ENCODE assay signal across 24 cellular contexts in genomic region chr1:248373761-248374160, GRCh38. TPM values are rescaled to one million over a fixed set of nuclear protein-coding genes. Genes with fewer than 3 reads are reported as not detected.
DNase-seq lines count a peak whose midpoint lies in the region; ATAC-seq, FAIRE-seq and TF ChIP-seq lines count a peak whose summit lies in the region.
"Had no signal": no experiment of that assay in that cellular context is flagged by ENCODE, and none has a peak within 500 bp of the region (broad histone marks: within the 10 kb centered on the region; RNA-seq: fewer than 3 reads in every experiment).

No MANE protein-coding gene starts in this region.

- H3K9me3 ChIP-seq in PC-3 (ENCODE audit: low read length): no peaks in the 10 kb centered on the region
- H3K9me3 ChIP-seq in T-helper 17 cell (ENCODE audit: control insufficient read depth, low read length, poor library complexity, severe bottlenecking): no peaks in the 10 kb centered on the region
- H3K9me3 ChIP-seq: Caco-2 had no signal

- no peaks in the 10 kb centered on the region for H3K4me1 ChIP-seq in PC-3 (ENCODE audit: insufficient read depth, low read length)
- H3K4me1 ChIP-seq: Caco-2 had no signal

- H3K4me2 ChIP-seq in PC-3 (ENCODE audit: low read length): no peak overlapping the region
- H3K4me2 ChIP-seq: GM23338 had no signal

- TF ChIP-seq CTCF in PC-3 (conservative IDR thresholded peaks at IDR 0.05; ENCODE audit: low read depth, low read length) (no peak), bronchial epithelial cell (IDR thresholded peaks at IDR 0.05; ENCODE audit: insufficient read depth, low read length, severe bottlenecking) (no peak)

- peaks cover 8% of the 10 kb centered on the region for H3K27me3 Mint-ChIP-seq in T-helper 17 cell
- H3K27me3 Mint-ChIP-seq: CD4-positive, alpha-beta T cell had no signal

- H3K9ac ChIP-seq in PC-3 (ENCODE audit: low read length): no peak overlapping the region

- no peak overlapping the region for H2AFZ ChIP-seq in PC-3 (ENCODE audit: low read length)
- H2AFZ ChIP-seq: GM23338 had no signal

- H3K27ac ChIP-seq in PC-3 (ENCODE audit: low read length) (no peak overlapping the region), caudate nucleus (ENCODE audit: low read depth, low read length) (no peak overlapping the region)
- H3K27ac ChIP-seq: C4-2B had no signal

- H3K79me2 ChIP-seq in PC-3 (ENCODE audit: low read length): no peaks in the 10 kb centered on the region

- ATAC-seq in PC-3 (peak; percentile 62), T-helper 17 cell (no peak), GM18907 (IDR thresholded peaks at IDR 0.05; ENCODE audit: unreplicated experiment) (no peak), HG03139 (IDR thresholded peaks at IDR 0.05; ENCODE audit: unreplicated experiment) (no peak)
- ATAC-seq: GM23338, HCT116, K562 had no signal

- no peaks in the 10 kb centered on the region for H3K36me3 ChIP-seq in PC-3 (ENCODE audit: low read depth, low read length)
- H3K36me3 ChIP-seq in bronchial epithelial cell (ENCODE audit: control insufficient read depth, insufficient read depth, low read length): no peaks in the 10 kb centered on the region

- no TSS peak for BruUV-seq in PC-3 (replicated peaks; lab: Mats Ljungman, UMichigan)

- no peak overlapping the region for H3K4me3 Mint-ChIP-seq in T-helper 17 cell
- H3K4me3 Mint-ChIP-seq: CD4-positive, alpha-beta T cell; GM23338; HFFc6 had no signal

- POLR2A ChIA-PET in PC-3 (lab: Charles Lee; ENCODE audit: unreplicated experiment): interaction anchor here (0.6 kb wide), 1 partner anchor 350 kb away, joined by 3 read pairs; no protein-coding TSS in a partner anchor

- no peaks in the 10 kb centered on the region for H3F3A ChIP-seq in PC-3 (ENCODE audit: low read length, unreplicated experiment)

- no peak overlapping the region for H3K27ac Mint-ChIP-seq in T-helper 17 cell
- H3K27ac Mint-ChIP-seq: CD4-positive, alpha-beta T cell; GM23338; HFFc6 had no signal

- H3K4me3 ChIP-seq in PC-3 (ENCODE audit: low read length): no peak overlapping the region
- no peak overlapping the region for H3K4me3 ChIP-seq in bronchial epithelial cell (ENCODE audit: low read depth, low read length)
- H3K4me3 ChIP-seq: GM23338, K562 had no signal

- no peaks in the 10 kb centered on the region for H3K36me3 Mint-ChIP-seq in T-helper 17 cell (ENCODE audit: low read depth)

- DNase-seq in Caki2 (ENCODE audit: low read depth): peak; percentile 1
- peak; percentile 21 for DNase-seq in H4 (ENCODE audit: low spot score)
- peak; percentile 34 for DNase-seq in PC-3
- no peak for DNase-seq in bronchial epithelial cell (ENCODE audit: low read depth)
- no peak for DNase-seq in T-helper 17 cell
- no peak for DNase-seq in caudate nucleus (lab: John Stamatoyannopoulos, UW)
- DNase-seq: 8988T; Caco-2; CD4-positive, alpha-beta T cell; DMS153; DMS79; GF-D8; H7; HFFc6; IMR-90 had no signal

- H3K27me3 ChIP-seq in PC-3 (ENCODE audit: low read length): peaks cover 8% of the 10 kb centered on the region; the same call in 1 of the 2 replicates
- no peaks in the 10 kb centered on the region for H3K27me3 ChIP-seq in bronchial epithelial cell (ENCODE audit: control insufficient read depth, insufficient read depth, low read length)

- intact Hi-C loops in PC-3 (cut with micrococcal nuclease): no loop called here

- H3K4me1 Mint-ChIP-seq in T-helper 17 cell: peaks cover 4% of the 10 kb centered on the region
- H3K4me1 Mint-ChIP-seq: GM23338 had no signal

- in situ Hi-C loops in Caki2 (cut with HindIII; ENCODE audit: low pct_unique_long_range_greater_than_20kb, low sequenced_read_pairs): no loop called here

- H4K20me1 ChIP-seq in PC-3 (ENCODE audit: low read length): no peaks in the 10 kb centered on the region

- CTCF ChIA-PET in PC-3 (lab: Charles Lee): no interaction called here

- peak; percentile 60 for FAIRE-seq in bronchial epithelial cell (lab: Jason Lieb, UNC)
- FAIRE-seq: GM19239, K562 had no signal

- no peaks in the 10 kb centered on the region for H3K9me2 ChIP-seq in PC-3 (replicated peaks; ENCODE audit: low read length)

RNA-seq across cellular contexts. Expression of gene OR2T6, which starts 1.8 kb away (rescaled TPM):
- total RNA-seq in Caki2 (2014; rRNA removed; shearing (Covaris generic); ENCODE audit: low replicate concordance): not detected in 2 replicates
- not detected in 2 replicates for total RNA-seq in H4 (2014; rRNA removed; shearing (Covaris generic))
- total RNA-seq in PC-3 (2014; rRNA removed) (not detected in 2 replicates), bronchial epithelial cell (not detected in 2 replicates), T-helper 17 cell (not detected)
- total RNA-seq: A673; Caco-2; CD4-positive, alpha-beta T cell; GM23338; H7; HFFc6; HT-29; IMR-90; K562 had no signal

RNA-seq across cellular contexts. Expression of gene OR2T4, which starts 12.3 kb away (rescaled TPM):
- total RNA-seq in Caki2 (2014; rRNA removed; shearing (Covaris generic); ENCODE audit: low replicate concordance): not detected in 2 replicates
- 0.31 TPM in 1 of 2 replicates, not detected in the other for total RNA-seq in H4 (2014; rRNA removed; shearing (Covaris generic))
- total RNA-seq in PC-3 (2014; rRNA removed): not detected in 2 replicates
- not detected in 2 replicates for total RNA-seq in bronchial epithelial cell
- not detected for total RNA-seq in T-helper 17 cell
- total RNA-seq: A673; Caco-2; CD4-positive, alpha-beta T cell; GM23338; H7; HFFc6; HT-29; IMR-90; K562 had no signal

RNA-seq across cellular contexts. Expression of gene OR14C36, which starts 25.2 kb away (rescaled TPM):
- total RNA-seq in Caki2 (2014; rRNA removed; shearing (Covaris generic); ENCODE audit: low replicate concordance): not detected in 2 replicates
- total RNA-seq in H4 (2014; rRNA removed; shearing (Covaris generic)): not detected in 2 replicates
- total RNA-seq in PC-3 (2014; rRNA removed) (not detected in 2 replicates), bronchial epithelial cell (not detected in 2 replicates), T-helper 17 cell (not detected)
- total RNA-seq: A673; Caco-2; CD4-positive, alpha-beta T cell; GM23338; H7; HFFc6; HT-29; IMR-90; K562 had no signal

RNA-seq across cellular contexts. Expression of gene OR2T1, which starts 29.1 kb away (rescaled TPM):
- not detected in 2 replicates for total RNA-seq in Caki2 (2014; rRNA removed; shearing (Covaris generic); ENCODE audit: low replicate concordance)
- not detected in 2 replicates for total RNA-seq in H4 (2014; rRNA removed; shearing (Covaris generic))
- not detected in 2 replicates for total RNA-seq in PC-3 (2014; rRNA removed)
- total RNA-seq in bronchial epithelial cell: not detected in 2 replicates
- total RNA-seq in T-helper 17 cell: not detected
- total RNA-seq: A673; Caco-2; CD4-positive, alpha-beta T cell; GM23338; H7; HFFc6; HT-29; IMR-90; K562 had no signal

RNA-seq across cellular contexts. Expression of gene OR2M7, which starts 49.4 kb away (rescaled TPM):
- total RNA-seq in Caki2 (2014; rRNA removed; shearing (Covaris generic); ENCODE audit: low replicate concordance): not detected in 2 replicates
- not detected in 2 replicates for total RNA-seq in H4 (2014; rRNA removed; shearing (Covaris generic))
- total RNA-seq in PC-3 (2014; rRNA removed): not detected in 2 replicates
- not detected in 2 replicates for total RNA-seq in bronchial epithelial cell
- total RNA-seq in T-helper 17 cell: not detected
- total RNA-seq: A673; Caco-2; CD4-positive, alpha-beta T cell; GM23338; H7; HFFc6; HT-29; IMR-90; K562 had no signal

Comparison
In these comparisons a context has a peak if more than half of its experiments do, and no peak if none do; other contexts are left out.
1. DNase-seq: peak in Caki2 (single experiment), H4 (single experiment) and PC-3 (single experiment); none in bronchial epithelial cell (single experiment), T-helper 17 cell (0 of 3) and caudate nucleus (0 of 61).